1 cellular context compared by ENCODE assay signal in the genomic region with DNA sequence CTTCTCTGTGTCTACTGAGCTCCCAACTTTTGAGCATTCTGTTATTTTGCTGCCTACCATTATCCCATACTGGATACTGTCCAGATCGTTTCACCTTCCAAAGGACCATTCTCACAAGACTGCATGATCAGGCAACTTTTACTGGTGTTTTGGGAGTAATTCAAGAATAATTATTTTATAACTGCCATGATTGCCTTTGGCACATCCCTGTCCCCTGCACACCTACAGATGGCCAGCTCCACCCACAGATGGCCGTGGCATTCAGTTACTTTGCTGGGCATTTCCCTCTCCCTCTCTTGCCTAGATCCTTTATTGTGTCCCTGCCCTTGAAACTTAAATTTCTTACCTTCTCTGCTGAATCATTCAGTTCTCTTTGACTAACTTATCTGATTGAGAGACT.
TF ChIP-seq lines count a peak whose summit lies in the region.

No MANE protein-coding gene starts in this region.

TF ChIP-seq in GM23338, 12 proteins besides CTCF, POLR2A, EP300 and RAD21 (continued from another document):
- TF ChIP-seq, protein P1, sequence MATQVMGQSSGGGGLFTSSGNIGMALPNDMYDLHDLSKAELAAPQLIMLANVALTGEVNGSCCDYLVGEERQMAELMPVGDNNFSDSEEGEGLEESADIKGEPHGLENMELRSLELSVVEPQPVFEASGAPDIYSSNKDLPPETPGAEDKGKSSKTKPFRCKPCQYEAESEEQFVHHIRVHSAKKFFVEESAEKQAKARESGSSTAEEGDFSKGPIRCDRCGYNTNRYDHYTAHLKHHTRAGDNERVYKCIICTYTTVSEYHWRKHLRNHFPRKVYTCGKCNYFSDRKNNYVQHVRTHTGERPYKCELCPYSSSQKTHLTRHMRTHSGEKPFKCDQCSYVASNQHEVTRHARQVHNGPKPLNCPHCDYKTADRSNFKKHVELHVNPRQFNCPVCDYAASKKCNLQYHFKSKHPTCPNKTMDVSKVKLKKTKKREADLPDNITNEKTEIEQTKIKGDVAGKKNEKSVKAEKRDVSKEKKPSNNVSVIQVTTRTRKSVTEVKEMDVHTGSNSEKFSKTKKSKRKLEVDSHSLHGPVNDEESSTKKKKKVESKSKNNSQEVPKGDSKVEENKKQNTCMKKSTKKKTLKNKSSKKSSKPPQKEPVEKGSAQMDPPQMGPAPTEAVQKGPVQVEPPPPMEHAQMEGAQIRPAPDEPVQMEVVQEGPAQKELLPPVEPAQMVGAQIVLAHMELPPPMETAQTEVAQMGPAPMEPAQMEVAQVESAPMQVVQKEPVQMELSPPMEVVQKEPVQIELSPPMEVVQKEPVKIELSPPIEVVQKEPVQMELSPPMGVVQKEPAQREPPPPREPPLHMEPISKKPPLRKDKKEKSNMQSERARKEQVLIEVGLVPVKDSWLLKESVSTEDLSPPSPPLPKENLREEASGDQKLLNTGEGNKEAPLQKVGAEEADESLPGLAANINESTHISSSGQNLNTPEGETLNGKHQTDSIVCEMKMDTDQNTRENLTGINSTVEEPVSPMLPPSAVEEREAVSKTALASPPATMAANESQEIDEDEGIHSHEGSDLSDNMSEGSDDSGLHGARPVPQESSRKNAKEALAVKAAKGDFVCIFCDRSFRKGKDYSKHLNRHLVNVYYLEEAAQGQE (IDR thresholded peaks at IDR 0.05; ENCODE audit: unreplicated experiment): no peak
- TF ChIP-seq CREB1 (CRISPR knock-in tag; IDR thresholded peaks at IDR 0.05; ENCODE audit: low read depth): no peak
- TF ChIP-seq POLR2AphosphoS5 (IDR thresholded peaks at IDR 0.05; ENCODE audit: low read depth): no peak
- TF ChIP-seq JUNB (IDR thresholded peaks at IDR 0.05; ENCODE audit: unreplicated experiment): no peak
- no peak for TF ChIP-seq EZH2 (IDR thresholded peaks at IDR 0.05; ENCODE audit: low read depth, unreplicated experiment)
- TF ChIP-seq NANOG (IDR thresholded peaks at IDR 0.05; ENCODE audit: borderline replicate concordance): no peak
- TF ChIP-seq ETS1 (IDR thresholded peaks at IDR 0.05): no peak
- TF ChIP-seq ZNF331 (CRISPR knock-in tag; IDR thresholded peaks at IDR 0.05; ENCODE audit: low read depth): no peak
